ENCODE assay signal across 1 cellular context in the genomic region with DNA sequence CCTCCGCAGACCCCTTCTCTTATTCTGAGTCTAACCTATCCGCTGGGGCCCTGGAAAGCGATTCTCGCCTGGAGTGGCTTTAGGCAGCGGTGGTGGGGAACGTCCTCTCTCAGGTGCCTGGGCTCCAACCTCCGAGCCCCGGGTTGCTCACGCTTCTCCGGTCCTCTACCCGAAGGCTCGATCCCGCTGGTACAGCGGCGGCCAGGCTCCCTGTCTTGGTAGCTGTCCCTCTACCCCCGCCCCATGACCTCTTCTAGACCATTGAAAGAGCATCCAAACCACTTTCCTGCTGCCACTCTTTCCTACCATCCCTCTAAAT.
TF ChIP-seq lines count a peak whose summit lies in the region.

No MANE protein-coding gene starts in this region.

TF ChIP-seq in HepG2, 621 proteins besides CTCF, POLR2A, EP300 and RAD21:
- TF ChIP-seq HOXD1 (CRISPR knock-in tag; IDR thresholded peaks at IDR 0.05) (0 out of 2 replicates have a peak, but pooled peaks have one; percentile 36), PAXIP1 (CRISPR knock-in tag; conservative IDR thresholded peaks at IDR 0.05) (0 out of 2 replicates have a peak, but pooled peaks have one; percentile 3), HOXA7 (CRISPR knock-in tag; IDR thresholded peaks at IDR 0.05) (no peak), HNRNPK (IDR thresholded peaks at IDR 0.05; ENCODE audit: low read depth, low read length, poor library complexity, severe bottlenecking) (peak; percentile 1), TARDBP (CRISPR knock-in tag; IDR thresholded peaks at IDR 0.05) (no peak), ZMYM2 (CRISPR knock-in tag; IDR thresholded peaks at IDR 0.05) (no peak), ZNF430 (CRISPR knock-in tag; IDR thresholded peaks at IDR 0.05) (0 out of 2 replicates have a peak, but pooled peaks have one; percentile 19), ZNF740 (CRISPR knock-in tag; IDR thresholded peaks at IDR 0.05) (0 out of 2 replicates have a peak, but pooled peaks have one; percentile 9), ZNF12 (CRISPR knock-in tag; IDR thresholded peaks at IDR 0.05) (0 out of 2 replicates have a peak, but pooled peaks have one; percentile 3), ZNF30 (CRISPR knock-in tag; IDR thresholded peaks at IDR 0.05) (0 out of 2 replicates have a peak, but pooled peaks have one; percentile 13), GLI4 (CRISPR knock-in tag; IDR thresholded peaks at IDR 0.05; ENCODE audit: borderline replicate concordance) (no peak), UBTF (CRISPR knock-in tag; IDR thresholded peaks at IDR 0.05) (peak; percentile 14; the same call in 1 of the 2 replicates), FIP1L1 (IDR thresholded peaks at IDR 0.05; ENCODE audit: borderline replicate concordance, insufficient read depth, low read depth, low read length) (no peak), ZNF746 (CRISPR knock-in tag; IDR thresholded peaks at IDR 0.05) (no peak), ZNF207 (IDR thresholded peaks at IDR 0.05; ENCODE audit: borderline replicate concordance) (no peak)
- TF ChIP-seq, protein P1, sequence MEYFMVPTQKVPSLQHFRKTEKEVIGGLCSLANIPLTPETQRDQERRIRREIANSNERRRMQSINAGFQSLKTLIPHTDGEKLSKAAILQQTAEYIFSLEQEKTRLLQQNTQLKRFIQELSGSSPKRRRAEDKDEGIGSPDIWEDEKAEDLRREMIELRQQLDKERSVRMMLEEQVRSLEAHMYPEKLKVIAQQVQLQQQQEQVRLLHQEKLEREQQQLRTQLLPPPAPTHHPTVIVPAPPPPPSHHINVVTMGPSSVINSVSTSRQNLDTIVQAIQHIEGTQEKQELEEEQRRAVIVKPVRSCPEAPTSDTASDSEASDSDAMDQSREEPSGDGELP (IDR thresholded peaks at IDR 0.05; ENCODE audit: borderline replicate concordance, low read depth), result no peak
